Comparison of ENCODE assay signal across 21 cellular contexts in genomic region chr1:228401782-228402637, GRCh38. TPM values are rescaled to one million over a fixed set of nuclear protein-coding genes. Genes with fewer than 3 reads are reported as not detected.
A peak's percentile ranks its signal among the peaks of the same experiment; 100 is the strongest.
DNase-seq lines count a peak whose midpoint lies in the region; ATAC-seq and TF ChIP-seq lines count a peak whose summit lies in the region.
"Had no signal": no experiment of that assay in that cellular context is flagged by ENCODE, and none has a peak within 500 bp of the region (broad histone marks: within the 10 kb centered on the region; RNA-seq: fewer than 3 reads in every experiment).

No MANE protein-coding gene starts in this region.

- no peak overlapping the region for H3K27ac ChIP-seq in spleen
- H3K27ac ChIP-seq: adrenal gland, foreskin keratinocyte, vagina, VCaP had no signal

- TF ChIP-seq POLR2A in spleen (IDR thresholded peaks at IDR 0.05) = no peak

- no peak overlapping the region for H3K4me3 ChIP-seq in spleen
- H3K4me3 ChIP-seq: adrenal gland, HAP-1, vagina had no signal

- 91 to 96% (median 93%) methylated on average over 10 to 14 of the region's 14 CpGs for WGBS in spleen, 5 donors

- H3K4me1 Mint-ChIP-seq in activated T-helper 1 cell treated with anti-CD3 and anti-CD28 coated beads, Interleukin-12 subunit alpha, Interleukin-12 subunit beta, Interleukin-2, Interleukin-4 antibody, amounts not matched to agents 30 ng/mL and 10 ng/mL and 1 ng/mL, durations not matched to agents 14 hours and 24 hours and 36 hours (ENCODE audit: low read depth) = peaks cover 61% of the 10 kb centered on the region
- H3K4me1 Mint-ChIP-seq in glutamatergic neuron (ENCODE audit: low read depth, unreplicated experiment) = peaks cover 15% of the 10 kb centered on the region

- peaks cover 16 to 68% (median 41%) of the 10 kb centered on the region in 6 donors for H3K4me1 ChIP-seq in spleen
- H3K4me1 ChIP-seq: foreskin keratinocyte had no signal

- no peak overlapping the region for H3K4me3 Mint-ChIP-seq in activated T-helper 1 cell treated with anti-CD3 and anti-CD28 coated beads, Interleukin-12 subunit alpha, Interleukin-12 subunit beta, Interleukin-2, Interleukin-4 antibody, amounts not matched to agents 30 ng/mL and 10 ng/mL and 1 ng/mL, durations not matched to agents 14 hours and 24 hours and 36 hours
- no peak overlapping the region for H3K4me3 Mint-ChIP-seq in glutamatergic neuron (ENCODE audit: unreplicated experiment)

- no peak for TF ChIP-seq CTCF in glutamatergic neuron (IDR thresholded peaks at IDR 0.05; ENCODE audit: partially characterized antibody, unreplicated experiment)
- TF ChIP-seq CTCF in spleen (IDR thresholded peaks at IDR 0.05 in 8 of 11, conservative IDR thresholded peaks at IDR 0.05 in 3 of 11) = no peak

- peak; percentile 61 for DNase-seq in activated effector memory CD4-positive, alpha-beta T cell treated with anti-CD3 and anti-CD28 coated beads, Interleukin-2, amount 50 U/mL, for 16 hours
- DNase-seq in activated effector memory CD4-positive, alpha-beta T cell treated with Interleukin-2 at 50 U/mL for 16 hours = no peak
- DNase-seq in activated T-helper 1 cell treated with anti-CD3 and anti-CD28 coated beads, Interleukin-12 subunit alpha, Interleukin-12 subunit beta, Interleukin-2, Interleukin-4 antibody, amounts not matched to agents 30 ng/mL and 10 ng/mL and 1 ng/mL, durations not matched to agents 14 hours and 24 hours and 36 hours (ENCODE audit: low spot score) = no peak
- no peak for DNase-seq in glutamatergic neuron
- DNase-seq in spleen = peak; percentile 75
- DNase-seq in CD1c-positive myeloid dendritic cell (ENCODE audit: extremely low spot score) = no peak
- no peak for DNase-seq in T1000 (lab: John Stamatoyannopoulos, UW)
- DNase-seq: caudate nucleus; GF-D8; NCI-H1436; NCI-H345; stimulated activated naive CD4-positive, alpha-beta T cell; SW 1271 had no signal

- peaks cover 0 to 75% (median 48%) of the 10 kb centered on the region in 6 donors for H3K36me3 ChIP-seq in spleen

- ATAC-seq in HG02588 (IDR thresholded peaks at IDR 0.05; ENCODE audit: unreplicated experiment) = no peak

- H3K36me3 Mint-ChIP-seq in activated T-helper 1 cell treated with anti-CD3 and anti-CD28 coated beads, Interleukin-12 subunit alpha, Interleukin-12 subunit beta, Interleukin-2, Interleukin-4 antibody, amounts not matched to agents 30 ng/mL and 10 ng/mL and 1 ng/mL, durations not matched to agents 14 hours and 24 hours and 36 hours (ENCODE audit: low read depth) = peaks cover 47% of the 10 kb centered on the region
- no peaks in the 10 kb centered on the region for H3K36me3 Mint-ChIP-seq in glutamatergic neuron (ENCODE audit: unreplicated experiment)

- H3K9me3 Mint-ChIP-seq in activated T-helper 1 cell treated with anti-CD3 and anti-CD28 coated beads, Interleukin-12 subunit alpha, Interleukin-12 subunit beta, Interleukin-2, Interleukin-4 antibody, amounts not matched to agents 30 ng/mL and 10 ng/mL and 1 ng/mL, durations not matched to agents 14 hours and 24 hours and 36 hours = no peaks in the 10 kb centered on the region
- peaks cover 7% of the 10 kb centered on the region for H3K9me3 Mint-ChIP-seq in glutamatergic neuron (ENCODE audit: unreplicated experiment)

- H3K27me3 ChIP-seq in spleen (replicated peaks in 1 of 7) = no peaks in the 10 kb centered on the region
- H3K27me3 ChIP-seq: adrenal gland, foreskin keratinocyte, vagina had no signal

- no peaks in the 10 kb centered on the region for H3K9me3 ChIP-seq in spleen
- H3K9me3 ChIP-seq: adrenal gland, HAP-1, vagina had no signal

- H3K27ac Mint-ChIP-seq in activated T-helper 1 cell treated with anti-CD3 and anti-CD28 coated beads, Interleukin-12 subunit alpha, Interleukin-12 subunit beta, Interleukin-2, Interleukin-4 antibody, amounts not matched to agents 30 ng/mL and 10 ng/mL and 1 ng/mL, durations not matched to agents 14 hours and 24 hours and 36 hours = peak overlapping the region; percentile 16
- peak overlapping the region; percentile 28 for H3K27ac Mint-ChIP-seq in glutamatergic neuron (ENCODE audit: unreplicated experiment)

- H3K27me3 Mint-ChIP-seq in activated T-helper 1 cell treated with anti-CD3 and anti-CD28 coated beads, Interleukin-12 subunit alpha, Interleukin-12 subunit beta, Interleukin-2, Interleukin-4 antibody, amounts not matched to agents 30 ng/mL and 10 ng/mL and 1 ng/mL, durations not matched to agents 14 hours and 24 hours and 36 hours (ENCODE audit: insufficient read depth) = no peaks in the 10 kb centered on the region
- H3K27me3 Mint-ChIP-seq in glutamatergic neuron (ENCODE audit: unreplicated experiment) = peaks cover 8% of the 10 kb centered on the region

- intact Hi-C loops in activated T-helper 1 cell treated with anti-CD3 and anti-CD28 coated beads, Interleukin-12 subunit alpha, Interleukin-12 subunit beta, Interleukin-2, Interleukin-4 antibody, amounts not matched to agents 30 ng/mL and 10 ng/mL and 1 ng/mL, durations not matched to agents 14 hours and 24 hours and 36 hours (cut with micrococcal nuclease) = loop anchor here (10.0 kb wide), 1 partner anchor 637 kb away; no protein-coding TSS in a partner anchor
- intact Hi-C loops in spleen (cut with DNase I; ENCODE audit: low total_unique reads) = no loop called here

RNA-seq across cellular contexts. Expression of gene TRIM11, which starts 4.6 kb away (rescaled TPM):
- total RNA-seq in activated T-helper 1 cell treated with anti-CD3 and anti-CD28 coated beads, Interleukin-12 subunit alpha, Interleukin-12 subunit beta, Interleukin-2, Interleukin-4 antibody, amounts not matched to agents 30 ng/mL and 10 ng/mL and 1 ng/mL, durations not matched to agents 14 hours and 24 hours and 36 hours = 60.7 and 63.2 TPM in 2 replicates
- total RNA-seq in glutamatergic neuron (ENCODE audit: unreplicated experiment) (41.0 TPM), spleen (10 to 100 TPM; 33.4 to 49.4 (median 39.8) TPM)
- 10 to 100 TPM; 14.1 to 26.8 (median 20.7) TPM for polyA plus RNA-seq in spleen

RNA-seq across cellular contexts. Expression of gene TRIM17, which starts 14.7 kb away (rescaled TPM):
- total RNA-seq in activated T-helper 1 cell treated with anti-CD3 and anti-CD28 coated beads, Interleukin-12 subunit alpha, Interleukin-12 subunit beta, Interleukin-2, Interleukin-4 antibody, amounts not matched to agents 30 ng/mL and 10 ng/mL and 1 ng/mL, durations not matched to agents 14 hours and 24 hours and 36 hours = 1.4 and 1.7 TPM in 2 replicates
- total RNA-seq in glutamatergic neuron (ENCODE audit: unreplicated experiment) = not detected
- 1 to 10 TPM; 3.5 to 7.1 (median 5.4) TPM for total RNA-seq in spleen
- 1 to 10 TPM in 1 of 3 donors, under 1 TPM in 2; 0.36 to 4.0 (median 0.96) TPM for polyA plus RNA-seq in spleen
- total RNA-seq: HT1080, pulmonary artery endothelial cell had no signal

Comparison
In these comparisons a context has a peak if more than half of its experiments do, and no peak if none do; other contexts are left out.
1. DNase-seq: peak in activated effector memory CD4-positive, alpha-beta T cell treated with anti-CD3 and anti-CD28 coated beads, Interleukin-2, amount 50 U/mL, for 16 hours (single experiment) and spleen (single experiment); none in activated effector memory CD4-positive, alpha-beta T cell treated with Interleukin-2 at 50 U/mL for 16 hours (single experiment), activated T-helper 1 cell treated with anti-CD3 and anti-CD28 coated beads, Interleukin-12 subunit alpha, Interleukin-12 subunit beta, Interleukin-2, Interleukin-4 antibody, amounts not matched to agents 30 ng/mL and 10 ng/mL and 1 ng/mL, durations not matched to agents 14 hours and 24 hours and 36 hours (single experiment), glutamatergic neuron (single experiment), CD1c-positive myeloid dendritic cell (single experiment) and T1000 (single experiment).